9 cellular contexts compared by ENCODE assay signal in the genomic region with DNA sequence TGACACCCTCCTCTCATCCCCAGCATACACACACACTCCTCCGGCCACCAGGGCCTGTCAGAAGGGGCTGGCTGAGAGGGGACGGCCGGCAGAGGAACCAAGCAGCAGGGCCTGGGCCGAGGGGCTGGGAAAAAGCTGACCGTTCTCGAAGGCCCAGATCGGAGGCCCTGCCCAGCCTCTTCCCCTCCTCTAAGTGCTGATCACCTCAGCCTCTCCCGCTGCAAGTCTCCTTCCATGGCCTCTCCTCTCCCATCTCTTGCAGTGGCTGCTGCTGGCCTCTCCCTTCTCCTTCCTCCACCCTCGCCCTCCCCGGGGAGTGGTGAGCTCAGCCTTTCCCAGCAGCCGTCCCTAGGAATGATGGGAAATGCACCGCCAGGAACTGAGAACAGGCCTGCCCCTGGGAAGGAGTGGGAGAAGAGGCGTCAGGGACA. TPM values are rescaled to one million over a fixed set of nuclear protein-coding genes. Genes with fewer than 3 reads are reported as not detected.
A peak's percentile ranks its signal among the peaks of the same experiment; 100 is the strongest.
DNase-seq lines count a peak whose midpoint lies in the region; ATAC-seq and TF ChIP-seq lines count a peak whose summit lies in the region.
"Had no signal": no experiment of that assay in that cellular context is flagged by ENCODE, and none has a peak within 500 bp of the region (broad histone marks: within the 10 kb centered on the region; RNA-seq: fewer than 3 reads in every experiment).

No MANE protein-coding gene starts in this region.

- peaks cover 11% of the 10 kb centered on the region for H3K4me1 Mint-ChIP-seq in activated CD8-positive, alpha-beta memory T cell treated with anti-CD3 and anti-CD28 coated beads, Interleukin-2, amount 10 ng/mL, durations not matched to agents 7 days and 5 days

- H3K4me3 Mint-ChIP-seq in activated CD8-positive, alpha-beta memory T cell treated with anti-CD3 and anti-CD28 coated beads, Interleukin-2, amount 10 ng/mL, durations not matched to agents 7 days and 5 days: no peak overlapping the region

- no peaks in the 10 kb centered on the region for H3K36me3 Mint-ChIP-seq in activated CD8-positive, alpha-beta memory T cell treated with anti-CD3 and anti-CD28 coated beads, Interleukin-2, amount 10 ng/mL, durations not matched to agents 7 days and 5 days

- no TSS peak for BruUV-seq in A673 (replicated peaks; lab: Mats Ljungman, UMichigan)

- no peaks in the 10 kb centered on the region for H3K27me3 ChIP-seq in A673 (replicated peaks; ENCODE audit: insufficient read depth, low read depth, low read length, poor library complexity)

- POLR2A ChIA-PET in A673 (lab: Charles Lee; ENCODE audit: low non-redundant PET): no interaction called here

- ATAC-seq in SK-N-SH treated with all-trans-retinoic acid at 6 μM for 48 hours: peak; percentile 38; the same call in 2 of the 3 replicates
- ATAC-seq in Right ventricle myocardium inferior: peak; percentile 85
- ATAC-seq in omental fat pad (ENCODE audit: low FRiP score): peak; percentile 42
- ATAC-seq in GM21367 (IDR thresholded peaks at IDR 0.05; ENCODE audit: unreplicated experiment): no peak
- no peak for ATAC-seq in activated CD8-positive, alpha-beta memory T cell treated with anti-CD3 and anti-CD28 coated beads, Interleukin-2, amount 10 ng/mL, durations not matched to agents 7 days and 5 days
- ATAC-seq in HG03378 (IDR thresholded peaks at IDR 0.05; ENCODE audit: unreplicated experiment): no peak
- ATAC-seq in GM19023 (IDR thresholded peaks at IDR 0.05; ENCODE audit: unreplicated experiment): no peak

- H3K9me3 Mint-ChIP-seq in activated CD8-positive, alpha-beta memory T cell treated with anti-CD3 and anti-CD28 coated beads, Interleukin-2, amount 10 ng/mL, durations not matched to agents 7 days and 5 days (ENCODE audit: low read depth): no peaks in the 10 kb centered on the region

- no peaks in the 10 kb centered on the region for H3K36me3 ChIP-seq in A673 (ENCODE audit: insufficient read depth, low read length, poor library complexity, severe bottlenecking)

- no peaks in the 10 kb centered on the region for H3K9me3 ChIP-seq in A673 (ENCODE audit: low read depth, low read length, poor library complexity, severe bottlenecking)

- intact Hi-C loops in A673 (cut with micrococcal nuclease; ENCODE audit: unreplicated experiment): no loop called here
- intact Hi-C loops in Right ventricle myocardium inferior (cut with DNase I): no loop called here

- no peak overlapping the region for H3K4me3 ChIP-seq in A673 (ENCODE audit: low read depth, low read length, poor library complexity, severe bottlenecking)

- no peaks in the 10 kb centered on the region for H3K27me3 Mint-ChIP-seq in activated CD8-positive, alpha-beta memory T cell treated with anti-CD3 and anti-CD28 coated beads, Interleukin-2, amount 10 ng/mL, durations not matched to agents 7 days and 5 days

- H3K4me1 ChIP-seq in A673 (ENCODE audit: insufficient read depth, low read length, poor library complexity, severe bottlenecking): peaks cover 25% of the 10 kb centered on the region

- TF ChIP-seq CTCF in A673 (conservative IDR thresholded peaks at IDR 0.05; ENCODE audit: low read depth, low read length) (no peak), omental fat pad (IDR thresholded peaks at IDR 0.05) (no peak)

- DNase-seq in A673 (ENCODE audit: low spot score): peak; percentile 71
- DNase-seq in Right ventricle myocardium inferior (ENCODE audit: missing footprints): peak; percentile 89
- DNase-seq in omental fat pad (ENCODE audit: low spot score): no peak
- no peak for DNase-seq in activated CD8-positive, alpha-beta memory T cell treated with anti-CD3 and anti-CD28 coated beads, Interleukin-2, amount 10 ng/mL, durations not matched to agents 7 days and 5 days
- DNase-seq: AML-193 had no signal

- H3K27ac ChIP-seq in A673 (ENCODE audit: low read depth, low read length, poor library complexity, severe bottlenecking): peak overlapping the region; percentile 66

- no peak overlapping the region for H3K27ac Mint-ChIP-seq in activated CD8-positive, alpha-beta memory T cell treated with anti-CD3 and anti-CD28 coated beads, Interleukin-2, amount 10 ng/mL, durations not matched to agents 7 days and 5 days

- CTCF ChIA-PET in A673 (lab: Charles Lee): no interaction called here
- CTCF ChIA-PET in activated CD8-positive, alpha-beta memory T cell treated with anti-CD3 and anti-CD28 coated beads, Interleukin-2, amount 10 ng/mL, durations not matched to agents 7 days and 5 days (lab: Charles Lee): interaction anchor here (0.9 kb wide), 1 partner anchor 77 kb away, joined by 3 read pairs; no protein-coding TSS in a partner anchor

TF ChIP-seq in SK-N-SH treated with all-trans-retinoic acid at 6 μM for 48 hours, 23 proteins besides CTCF, POLR2A, EP300 and RAD21 (continues in another document):
- TF ChIP-seq ZC3H10 (CRISPR knock-in tag; IDR thresholded peaks at IDR 0.05): no peak
- no peak for TF ChIP-seq ZNF565 (CRISPR knock-in tag; conservative IDR thresholded peaks at IDR 0.05; ENCODE audit: low read depth)
- TF ChIP-seq OSR1 (CRISPR knock-in tag; IDR thresholded peaks at IDR 0.05): no peak
- TF ChIP-seq, protein P1, sequence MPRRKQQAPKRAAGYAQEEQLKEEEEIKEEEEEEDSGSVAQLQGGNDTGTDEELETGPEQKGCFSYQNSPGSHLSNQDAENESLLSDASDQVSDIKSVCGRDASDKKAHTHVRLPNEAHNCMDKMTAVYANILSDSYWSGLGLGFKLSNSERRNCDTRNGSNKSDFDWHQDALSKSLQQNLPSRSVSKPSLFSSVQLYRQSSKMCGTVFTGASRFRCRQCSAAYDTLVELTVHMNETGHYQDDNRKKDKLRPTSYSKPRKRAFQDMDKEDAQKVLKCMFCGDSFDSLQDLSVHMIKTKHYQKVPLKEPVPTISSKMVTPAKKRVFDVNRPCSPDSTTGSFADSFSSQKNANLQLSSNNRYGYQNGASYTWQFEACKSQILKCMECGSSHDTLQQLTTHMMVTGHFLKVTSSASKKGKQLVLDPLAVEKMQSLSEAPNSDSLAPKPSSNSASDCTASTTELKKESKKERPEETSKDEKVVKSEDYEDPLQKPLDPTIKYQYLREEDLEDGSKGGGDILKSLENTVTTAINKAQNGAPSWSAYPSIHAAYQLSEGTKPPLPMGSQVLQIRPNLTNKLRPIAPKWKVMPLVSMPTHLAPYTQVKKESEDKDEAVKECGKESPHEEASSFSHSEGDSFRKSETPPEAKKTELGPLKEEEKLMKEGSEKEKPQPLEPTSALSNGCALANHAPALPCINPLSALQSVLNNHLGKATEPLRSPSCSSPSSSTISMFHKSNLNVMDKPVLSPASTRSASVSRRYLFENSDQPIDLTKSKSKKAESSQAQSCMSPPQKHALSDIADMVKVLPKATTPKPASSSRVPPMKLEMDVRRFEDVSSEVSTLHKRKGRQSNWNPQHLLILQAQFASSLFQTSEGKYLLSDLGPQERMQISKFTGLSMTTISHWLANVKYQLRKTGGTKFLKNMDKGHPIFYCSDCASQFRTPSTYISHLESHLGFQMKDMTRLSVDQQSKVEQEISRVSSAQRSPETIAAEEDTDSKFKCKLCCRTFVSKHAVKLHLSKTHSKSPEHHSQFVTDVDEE (CRISPR knock-in tag; IDR thresholded peaks at IDR 0.05): no peak
- no peak for TF ChIP-seq ISL1 (CRISPR knock-in tag; IDR thresholded peaks at IDR 0.05)
- TF ChIP-seq, protein P2, sequence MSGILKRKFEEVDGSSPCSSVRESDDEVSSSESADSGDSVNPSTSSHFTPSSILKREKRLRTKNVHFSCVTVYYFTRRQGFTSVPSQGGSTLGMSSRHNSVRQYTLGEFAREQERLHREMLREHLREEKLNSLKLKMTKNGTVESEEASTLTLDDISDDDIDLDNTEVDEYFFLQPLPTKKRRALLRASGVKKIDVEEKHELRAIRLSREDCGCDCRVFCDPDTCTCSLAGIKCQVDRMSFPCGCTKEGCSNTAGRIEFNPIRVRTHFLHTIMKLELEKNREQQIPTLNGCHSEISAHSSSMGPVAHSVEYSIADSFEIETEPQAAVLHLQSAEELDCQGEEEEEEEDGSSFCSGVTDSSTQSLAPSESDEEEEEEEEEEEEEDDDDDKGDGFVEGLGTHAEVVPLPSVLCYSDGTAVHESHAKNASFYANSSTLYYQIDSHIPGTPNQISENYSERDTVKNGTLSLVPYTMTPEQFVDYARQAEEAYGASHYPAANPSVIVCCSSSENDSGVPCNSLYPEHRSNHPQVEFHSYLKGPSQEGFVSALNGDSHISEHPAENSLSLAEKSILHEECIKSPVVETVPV (CRISPR knock-in tag; IDR thresholded peaks at IDR 0.05): no peak
- TF ChIP-seq PPARA (CRISPR knock-in tag; IDR thresholded peaks at IDR 0.05; ENCODE audit: borderline replicate concordance): no peak
- no peak for TF ChIP-seq SNAI2 (CRISPR knock-in tag; IDR thresholded peaks at IDR 0.05)
- TF ChIP-seq, protein P3, sequence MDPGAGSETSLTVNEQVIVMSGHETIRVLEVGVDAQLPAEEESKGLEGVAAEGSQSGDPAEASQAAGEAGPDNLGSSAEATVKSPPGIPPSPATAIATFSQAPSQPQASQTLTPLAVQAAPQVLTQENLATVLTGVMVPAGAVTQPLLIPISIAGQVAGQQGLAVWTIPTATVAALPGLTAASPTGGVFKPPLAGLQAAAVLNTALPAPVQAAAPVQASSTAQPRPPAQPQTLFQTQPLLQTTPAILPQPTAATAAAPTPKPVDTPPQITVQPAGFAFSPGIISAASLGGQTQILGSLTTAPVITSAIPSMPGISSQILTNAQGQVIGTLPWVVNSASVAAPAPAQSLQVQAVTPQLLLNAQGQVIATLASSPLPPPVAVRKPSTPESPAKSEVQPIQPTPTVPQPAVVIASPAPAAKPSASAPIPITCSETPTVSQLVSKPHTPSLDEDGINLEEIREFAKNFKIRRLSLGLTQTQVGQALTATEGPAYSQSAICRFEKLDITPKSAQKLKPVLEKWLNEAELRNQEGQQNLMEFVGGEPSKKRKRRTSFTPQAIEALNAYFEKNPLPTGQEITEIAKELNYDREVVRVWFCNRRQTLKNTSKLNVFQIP (CRISPR knock-in tag; IDR thresholded peaks at IDR 0.05; ENCODE audit: borderline replicate concordance, low read depth): no peak
- no peak for TF ChIP-seq ARNTL (CRISPR knock-in tag; IDR thresholded peaks at IDR 0.05; ENCODE audit: borderline replicate concordance, low read depth)
- no peak for TF ChIP-seq ZNF70 (CRISPR knock-in tag; IDR thresholded peaks at IDR 0.05)
- no peak for TF ChIP-seq ESRRG (CRISPR knock-in tag; IDR thresholded peaks at IDR 0.05)

RNA-seq across cellular contexts. Expression of a gene that starts 39.6 kb away (rescaled TPM):
- 37.8 and 62.0 TPM in 2 replicates for total RNA-seq in A673 (2021)
- 30.3 TPM for total RNA-seq in Right ventricle myocardium inferior
- total RNA-seq in omental fat pad: 10 to 100 TPM; 34.7 to 75.0 (median 58.1) TPM
- 10 to 100 TPM; 42.6 to 69.3 TPM for total RNA-seq in activated CD8-positive, alpha-beta memory T cell treated with anti-CD3 and anti-CD28 coated beads, Interleukin-2, amount 10 ng/mL, durations not matched to agents 7 days and 5 days

Comparison
In these comparisons a context has a peak if more than half of its experiments do, and no peak if none do; other contexts are left out.
1. DNase-seq: peak in A673 (single experiment) and Right ventricle myocardium inferior (single experiment); none in omental fat pad (single experiment) and activated CD8-positive, alpha-beta memory T cell treated with anti-CD3 and anti-CD28 coated beads, Interleukin-2, amount 10 ng/mL, durations not matched to agents 7 days and 5 days (single experiment).
2. ATAC-seq: peak in SK-N-SH treated with all-trans-retinoic acid at 6 μM for 48 hours (single experiment), Right ventricle myocardium inferior (single experiment) and omental fat pad (single experiment); none in GM21367 (single experiment), activated CD8-positive, alpha-beta memory T cell treated with anti-CD3 and anti-CD28 coated beads, Interleukin-2, amount 10 ng/mL, durations not matched to agents 7 days and 5 days (single experiment), HG03378 (single experiment) and GM19023 (single experiment).